Comparison of ENCODE assay signal across 9 cellular contexts in genomic region chr5:177592905-177593304, GRCh38. TPM values are rescaled to one million over a fixed set of nuclear protein-coding genes. Genes with fewer than 3 reads are reported as not detected.
DNase-seq lines count a peak whose midpoint lies in the region; ATAC-seq and TF ChIP-seq lines count a peak whose summit lies in the region.
"Had no signal": no experiment of that assay in that cellular context is flagged by ENCODE, and none has a peak within 500 bp of the region (broad histone marks: within the 10 kb centered on the region; RNA-seq: fewer than 3 reads in every experiment).

No MANE protein-coding gene starts in this region.

- TF ChIP-seq CTCF in AG04449 (IDR thresholded peaks at IDR 0.05; ENCODE audit: insufficient read depth, low read length, missing control alignments), result no peak
- no peak for TF ChIP-seq CTCF in dorsolateral prefrontal cortex (IDR thresholded peaks at IDR 0.05 in 54 of 56, conservative IDR thresholded peaks at IDR 0.05 in 2 of 56; ENCODE audit: low read depth in 1 of 56, partially characterized antibody in 56 of 56)

- CTCF ChIA-PET in AG04449 (lab: Yijun Ruan, JAX), result interaction anchor here (0.6 to 2.8 kb wide), 5 partner anchors 15 to 521 kb away, joined by 3 to 16 read pairs (median 3); no protein-coding TSS in a partner anchor
- CTCF ChIA-PET in naive thymus-derived CD4-positive, alpha-beta T cell (lab: Charles Lee), result interaction anchor here (1.2 to 1.7 kb wide), 2 partner anchors 8 to 14 kb away, joined by 4 to 6 read pairs; no protein-coding TSS in a partner anchor

- peak overlapping the region in 8 of 9 donors; percentile 22 to 98 (median 92) for H3K27ac Mint-ChIP-seq in naive thymus-derived CD4-positive, alpha-beta T cell

- H3K4me1 Mint-ChIP-seq in naive thymus-derived CD4-positive, alpha-beta T cell, result peaks cover 18 to 35% (median 22%) of the 10 kb centered on the region in 7 donors

- intact Hi-C loops in dorsolateral prefrontal cortex (cut with DNase I), result loop anchor here (2.0 to 5.0 kb wide), 4 partner anchors 40 to 76 kb away; partner anchors contain the start of genes DDX41 (in 1 of the 2) and FAM193B (in 1 of the 2)
- intact Hi-C loops in naive thymus-derived CD4-positive, alpha-beta T cell (cut with micrococcal nuclease), result loop anchor here (1.0 to 10.0 kb wide), 8 partner anchors 7 to 948 kb away; partner anchors contain the start of genes B4GALT7 (in 2 of the 2), FAM193B (in 2 of the 2), NHP2 (in 1 of the 2) and RGS14 (in 1 of the 2)

- H3K36me3 ChIP-seq in KOPT-K1 (ENCODE audit: insufficient read depth, low read length), result peaks cover 36% of the 10 kb centered on the region
- H3K36me3 ChIP-seq in naive thymus-derived CD4-positive, alpha-beta T cell (ENCODE audit: control insufficient read depth in 2 of 3, insufficient read depth in 3 of 3, low read length in 3 of 3), result peaks cover 11 to 42% (median 16%) of the 10 kb centered on the region in 3 experiments

- H3K9me3 ChIP-seq in KOPT-K1 (ENCODE audit: insufficient read depth, low read length, poor library complexity, severe bottlenecking), result peaks cover 5% of the 10 kb centered on the region
- no peaks in the 10 kb centered on the region for H3K9me3 ChIP-seq in naive thymus-derived CD4-positive, alpha-beta T cell (ENCODE audit: control insufficient read depth in 2 of 3, low read length in 3 of 3)

- H3K36me3 Mint-ChIP-seq in naive thymus-derived CD4-positive, alpha-beta T cell, result peaks cover 12 to 27% (median 21%) of the 10 kb centered on the region in 5 donors

- peak overlapping the region; percentile 81 to 100 (median 96) for H3K4me3 Mint-ChIP-seq in naive thymus-derived CD4-positive, alpha-beta T cell

- H3K27me3 Mint-ChIP-seq in naive thymus-derived CD4-positive, alpha-beta T cell, result peaks cover 8 to 29% (median 11%) of the 10 kb centered on the region in 5 donors

- no peak for DNase-seq in AG04449 (ENCODE audit: low read depth, low spot score)
- DNase-seq in dorsolateral prefrontal cortex, result peak in 1 of 10 donors; percentile 11
- no peak for DNase-seq in naive thymus-derived CD4-positive, alpha-beta T cell
- DNase-seq in T-helper 9 cell, result no peak
- no peak for DNase-seq in NCI-H510A treated with DMSO at 0.1 percent for 48 hours (lab: John Stamatoyannopoulos, UW)
- no peak for DNase-seq in NCI-H345 (lab: John Stamatoyannopoulos, UW)
- DNase-seq: NCI-H2107 had no signal

- peaks cover 0 to 6% (median 0%) of the 10 kb centered on the region in 45 donors for H3K27me3 ChIP-seq in dorsolateral prefrontal cortex
- H3K27me3 ChIP-seq in naive thymus-derived CD4-positive, alpha-beta T cell (ENCODE audit: control insufficient read depth in 2 of 2, insufficient read depth in 2 of 2, low read length in 2 of 2), result no peaks in the 10 kb centered on the region

- H3K27ac ChIP-seq in KOPT-K1 (ENCODE audit: low read depth, low read length, poor library complexity, severe bottlenecking), result peak overlapping the region; percentile 78
- H3K27ac ChIP-seq in dorsolateral prefrontal cortex, result peak overlapping the region in 1 of 59 donors; percentile 87
- peak overlapping the region; percentile 71 for H3K27ac ChIP-seq in naive thymus-derived CD4-positive, alpha-beta T cell (ENCODE audit: low read depth, low read length)

- POLR2A ChIA-PET in AG04449 (lab: Yijun Ruan, JAX), result interaction anchor here (0.7 to 2.0 kb wide), 6 partner anchors 8 to 98 kb away, joined by 3 to 10 read pairs (median 4); no protein-coding TSS in a partner anchor
- POLR2A ChIA-PET in naive thymus-derived CD4-positive, alpha-beta T cell (lab: Charles Lee), result interaction anchor here (0.5 to 1.4 kb wide), 10 partner anchors 11 to 559 kb away, joined by 3 to 5 read pairs (median 4); partner anchors contain the start of gene FAM193B

- H3K9me3 Mint-ChIP-seq in naive thymus-derived CD4-positive, alpha-beta T cell, result peaks cover 0 to 3% (median 0%) of the 10 kb centered on the region in 11 donors

- H3K4me1 ChIP-seq in naive thymus-derived CD4-positive, alpha-beta T cell (ENCODE audit: control insufficient read depth in 2 of 2, insufficient read depth in 2 of 2, low read length in 2 of 2), result peaks cover 16% of the 10 kb centered on the region in 2 donors

- no peak for ATAC-seq in naive thymus-derived CD4-positive, alpha-beta T cell
- no peak for ATAC-seq in HG03135 (IDR thresholded peaks at IDR 0.05; ENCODE audit: unreplicated experiment)

- H3K4me3 ChIP-seq in AG04449 (ENCODE audit: low read depth, low read length) (peak overlapping the region; percentile 98), dorsolateral prefrontal cortex (peak overlapping the region; percentile 50 to 98 (median 92))
- peak overlapping the region; percentile 95 for H3K4me3 ChIP-seq in naive thymus-derived CD4-positive, alpha-beta T cell (ENCODE audit: low read length)

RNA-seq across cellular contexts. Expression of gene TMED9, which starts 0.9 kb away (rescaled TPM):
- 10 to 100 TPM; 47.5 to 89.0 (median 63.8) TPM for total RNA-seq in dorsolateral prefrontal cortex
- 100 to 1,000 TPM in 1 of 5 experiments, 10 to 100 TPM in 4; 50.5 to 144 (median 67.5) TPM for total RNA-seq in naive thymus-derived CD4-positive, alpha-beta T cell
- polyA plus RNA-seq in naive thymus-derived CD4-positive, alpha-beta T cell, result 100 to 1,000 TPM in 1 of 2 donors, 10 to 100 TPM in 1; 99.7 to 103 TPM

RNA-seq across cellular contexts. Expression of gene B4GALT7, which starts 7.0 kb away (rescaled TPM):
- 10 to 100 TPM; 17.5 to 45.7 (median 25.3) TPM for total RNA-seq in dorsolateral prefrontal cortex
- 10 to 100 TPM; 25.4 to 42.2 (median 32.1) TPM for total RNA-seq in naive thymus-derived CD4-positive, alpha-beta T cell
- 10 to 100 TPM; 18.8 to 24.9 TPM for polyA plus RNA-seq in naive thymus-derived CD4-positive, alpha-beta T cell

RNA-seq across cellular contexts. Expression of gene FAM193B, which starts 38.5 kb away (rescaled TPM):
- 100 to 1,000 TPM in 113 of 120 experiments, 10 to 100 TPM in 7; 91.8 to 259 (median 127) TPM for total RNA-seq in dorsolateral prefrontal cortex
- total RNA-seq in naive thymus-derived CD4-positive, alpha-beta T cell, result 100 to 1,000 TPM; 102 to 275 (median 175) TPM
- 1 to 10 TPM; 4.1 TPM for polyA plus RNA-seq in naive thymus-derived CD4-positive, alpha-beta T cell
